Comparison of ENCODE assay signal across 19 cellular contexts in the genomic region with DNA sequence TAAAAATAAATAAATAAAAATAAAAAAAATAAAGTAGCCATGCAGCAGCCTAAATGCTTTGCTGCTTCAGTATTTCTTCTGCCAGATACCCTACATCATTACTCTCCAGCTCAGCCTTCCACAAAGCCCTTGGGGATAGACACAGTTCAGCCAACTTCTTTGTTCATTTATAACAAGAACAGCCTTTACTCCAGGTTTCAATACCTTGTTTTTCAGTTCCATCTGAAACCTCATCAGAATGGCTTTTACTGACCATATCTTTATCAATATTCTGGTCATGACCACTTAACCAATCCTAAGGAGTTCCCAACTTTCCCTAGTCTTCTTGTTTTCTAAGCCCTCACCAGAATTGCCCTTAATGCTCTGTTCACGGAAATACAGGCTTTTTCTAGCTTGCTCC.
DNase-seq lines count a peak whose midpoint lies in the region; ATAC-seq, FAIRE-seq and TF ChIP-seq lines count a peak whose summit lies in the region.
"Had no signal": no experiment of that assay in that cellular context is flagged by ENCODE, and none has a peak within 500 bp of the region (broad histone marks: within the 10 kb centered on the region; RNA-seq: fewer than 3 reads in every experiment).

No MANE protein-coding gene starts in this region.

- in situ Hi-C loops in GM12878 (cut with MboI) (no loop called here), brain microvascular endothelial cell (cut with HindIII; ENCODE audit: low pct_ligation_motif_present, low sequenced_read_pairs) (no loop called here)

- ATAC-seq in GM19463 (IDR thresholded peaks at IDR 0.05; ENCODE audit: unreplicated experiment) (peak; percentile 44), GM12878 (peak; percentile 88), HG03342 (IDR thresholded peaks at IDR 0.05; ENCODE audit: unreplicated experiment) (no peak), gastroesophageal sphincter (no peak)
- ATAC-seq: CD8-positive, alpha-beta T cell; HCT116; K562 had no signal

- no peak overlapping the region for H3K9ac ChIP-seq in GM12878 (ENCODE audit: control insufficient read depth, insufficient read depth, low read length)
- H3K9ac ChIP-seq: GM23248 had no signal

- WGBS in GM12878 (ENCODE audit: insufficient coverage, insufficient replicate concordance, low lambda C conversion rate, missing lambda C conversion rate): 0% methylated on average over 1 of the region's 1 CpG
- 75 to 100% methylated on average over 1 of the region's 1 CpG for WGBS in gastroesophageal sphincter (ENCODE audit: low coverage in 1 of 2), 2 donors

- TF ChIP-seq EP300 in GM12878 (IDR thresholded peaks at IDR 0.05; ENCODE audit: borderline replicate concordance in 1 of 2, control insufficient read depth in 1 of 2, low read depth in 2 of 2, low read length in 2 of 2) (peak in 1 of 2 experiments; percentile 77; a peak in 3 of 4 replicates), gastroesophageal sphincter (IDR thresholded peaks at IDR 0.05) (no peak)

- TF ChIP-seq CTCF in GM06990 (IDR thresholded peaks at IDR 0.05; ENCODE audit: insufficient read depth, low read length, poor library complexity, severe bottlenecking) (no peak), GM12878 (IDR thresholded peaks at IDR 0.05 in 2 of 3, conservative IDR thresholded peaks at IDR 0.05 in 1 of 3; ENCODE audit: control insufficient read depth in 2 of 3, extremely low read depth in 1 of 3, insufficient read depth in 1 of 3, low read depth in 3 of 3, low read length in 3 of 3) (no peak), osteoblast (IDR thresholded peaks at IDR 0.05; ENCODE audit: extremely low read depth, low read depth, low read length) (no peak), gastroesophageal sphincter (IDR thresholded peaks at IDR 0.05) (no peak), brain microvascular endothelial cell (IDR thresholded peaks at IDR 0.05; ENCODE audit: low read depth, low read length, missing control alignments) (no peak)

- FAIRE-seq in GM12878 (lab: Jason Lieb, UNC): no peak
- FAIRE-seq: A204.1, D721Med, G401.6, H54, K562 had no signal

- H3K79me2 ChIP-seq in GM12878 (ENCODE audit: control insufficient read depth, insufficient read depth, low read length) (no peaks in the 10 kb centered on the region), osteoblast (ENCODE audit: insufficient read depth, low read length) (no peaks in the 10 kb centered on the region)

- H3K4me2 ChIP-seq in GM12878 (ENCODE audit: control insufficient read depth, insufficient read depth): no peak overlapping the region
- no peak overlapping the region for H3K4me2 ChIP-seq in osteoblast (ENCODE audit: insufficient read depth, low read length)

- no peak overlapping the region for H3K4me3 ChIP-seq in GM06990 (replicated peaks; ENCODE audit: low read depth, low read length)
- no peak overlapping the region for H3K4me3 ChIP-seq in GM12878
- H3K4me3 ChIP-seq in osteoblast (ENCODE audit: insufficient read depth, low read length): no peak overlapping the region
- no peak overlapping the region for H3K4me3 ChIP-seq in gastroesophageal sphincter
- no peak overlapping the region for H3K4me3 ChIP-seq in brain microvascular endothelial cell (ENCODE audit: low read depth, low read length)
- H3K4me3 ChIP-seq: GM23248, K562 had no signal

- CTCF ChIA-PET in GM12878 (lab: Yijun Ruan, JAX): interaction anchor here (1.0 to 5.8 kb wide), 2 partner anchors 14 to 251 kb away, joined by 3 to 27 read pairs; no protein-coding TSS in a partner anchor

- SMC1A ChIA-PET in GM12878 (lab: Charles Lee; ENCODE audit: uncharacterized antibody, unreplicated experiment): interaction anchor here (0.7 to 1.3 kb wide), 2 partner anchors 10 to 15 kb away, joined by 3 to 5 read pairs; no protein-coding TSS in a partner anchor

- H3K27ac ChIP-seq in GM12878 (ENCODE audit: control insufficient read depth, insufficient read depth) (no peak overlapping the region), osteoblast (ENCODE audit: low read depth, low read length) (no peak overlapping the region), gastroesophageal sphincter (no peak overlapping the region), brain microvascular endothelial cell (no peak overlapping the region)

- TF ChIP-seq POLR2A in GM12878 (IDR thresholded peaks at IDR 0.05; ENCODE audit: low read depth, low read length) (no peak), gastroesophageal sphincter (IDR thresholded peaks at IDR 0.05) (no peak)

- H3K9me3 ChIP-seq in GM12878 (replicated peaks; ENCODE audit: control insufficient read depth, insufficient read depth, low read length) (no peaks in the 10 kb centered on the region; the same call in none of the 3 replicates), osteoblast (ENCODE audit: low read depth, low read length) (no peaks in the 10 kb centered on the region), gastroesophageal sphincter (no peaks in the 10 kb centered on the region)

- RAD21 ChIA-PET in GM12878 (lab: Charles Lee; ENCODE audit: unreplicated experiment): interaction anchor here (1.5 kb wide), 1 partner anchor 11 kb away, joined by 3 read pairs; no protein-coding TSS in a partner anchor

- BruUV-seq in GM12878 (replicated peaks; lab: Mats Ljungman, UMichigan): no TSS peak

- intact Hi-C loops in GM12878 (cut with micrococcal nuclease; ENCODE audit: unreplicated experiment): no loop called here

- no peaks in the 10 kb centered on the region for H4K20me1 ChIP-seq in GM12878 (ENCODE audit: control insufficient read depth, insufficient read depth)
- no peaks in the 10 kb centered on the region for H4K20me1 ChIP-seq in osteoblast (ENCODE audit: insufficient read depth, low read length)

- POLR2A ChIA-PET in GM12878 (lab: Charles Lee): interaction anchor here (1.0 kb wide), 1 partner anchor 13 kb away, joined by 3 read pairs; no protein-coding TSS in a partner anchor

- H2AFZ ChIP-seq in GM12878 (ENCODE audit: control insufficient read depth, low read depth, low read length) (no peak overlapping the region), osteoblast (ENCODE audit: low read length) (no peak overlapping the region)
- H2AFZ ChIP-seq: GM23248 had no signal

- H3K4me1 ChIP-seq in GM12878 (ENCODE audit: control insufficient read depth, insufficient read depth, low read length) (peaks cover 3% of the 10 kb centered on the region; the same call in 1 of the 2 replicates), osteoblast (ENCODE audit: insufficient read depth, low read length) (peaks cover 28% of the 10 kb centered on the region), gastroesophageal sphincter (peaks cover 0 to 18% (median 0%) of the 10 kb centered on the region in 3 donors)

- no peak for TF ChIP-seq RAD21 in GM12878 (IDR thresholded peaks at IDR 0.05; ENCODE audit: insufficient read depth, low read depth, low read length)

- H3K36me3 ChIP-seq in GM06990 (ENCODE audit: control insufficient read depth, insufficient read depth, low read length): no peaks in the 10 kb centered on the region
- no peaks in the 10 kb centered on the region for H3K36me3 ChIP-seq in GM12878 (ENCODE audit: control insufficient read depth in 2 of 2, insufficient read depth in 2 of 2, low read length in 1 of 2)
- no peaks in the 10 kb centered on the region for H3K36me3 ChIP-seq in osteoblast (ENCODE audit: insufficient read depth, low read length)
- H3K36me3 ChIP-seq in gastroesophageal sphincter: no peaks in the 10 kb centered on the region
- H3K36me3 ChIP-seq in brain microvascular endothelial cell (replicated peaks): no peaks in the 10 kb centered on the region

- DNase-seq in GM06990 (ENCODE audit: extremely low read depth, insufficient read length) (peak; percentile 15), GM12878 (ENCODE audit: low read depth, low spot score) (no peak), osteoblast (ENCODE audit: insufficient read length, low spot score, missing footprints) (peak; percentile 75), brain microvascular endothelial cell (no peak)
- DNase-seq: CD8-positive, alpha-beta T cell; COR-L47; DMS153; DMS79 treated with DMSO at 0.1 percent for 48 hours; EL; GM23248 had no signal

- H3K27me3 ChIP-seq in GM06990 (replicated peaks; ENCODE audit: control insufficient read depth, insufficient read depth, low read length) (no peaks in the 10 kb centered on the region), GM12878 (replicated peaks in 1 of 2; ENCODE audit: control insufficient read depth in 2 of 2, insufficient read depth in 2 of 2, low read length in 1 of 2) (no peaks in the 10 kb centered on the region), osteoblast (ENCODE audit: insufficient read depth, low read length) (peaks cover 2% of the 10 kb centered on the region), gastroesophageal sphincter (no peaks in the 10 kb centered on the region), brain microvascular endothelial cell (replicated peaks) (no peaks in the 10 kb centered on the region)

TF ChIP-seq in GM12878, 131 proteins besides CTCF, POLR2A, EP300 and RAD21 (continues in another document):
- TF ChIP-seq ATF7 (IDR thresholded peaks at IDR 0.05; ENCODE audit: low read depth) (0 out of 2 replicates have a peak, but pooled peaks have one; percentile 19), PKNOX1 (IDR thresholded peaks at IDR 0.05) (no peak), ZNF217 (IDR thresholded peaks at IDR 0.05) (0 out of 2 replicates have a peak, but pooled peaks have one; percentile 23), IKZF2 (IDR thresholded peaks at IDR 0.05) (peak; percentile 81 to 86), ZNF24 (IDR thresholded peaks at IDR 0.05) (0 out of 2 replicates have a peak, but pooled peaks have one; percentile 7), BHLHE40 (IDR thresholded peaks at IDR 0.05; ENCODE audit: borderline replicate concordance in 1 of 2, low read depth in 2 of 2, low read length in 1 of 2) (peak in 1 of 2 experiments; percentile 19; a peak in 1 of 4 replicates), NR2F1 (conservative IDR thresholded peaks at IDR 0.05) (peak; percentile 47; the same call in 1 of the 2 replicates), ZNF384 (IDR thresholded peaks at IDR 0.05; ENCODE audit: borderline replicate concordance, low read depth, low read length) (no peak), MEF2B (IDR thresholded peaks at IDR 0.05; ENCODE audit: partially characterized antibody, poor library complexity, severe bottlenecking) (peak; percentile 88), DPF2 (IDR thresholded peaks at IDR 0.05) (0 out of 2 replicates have a peak, but pooled peaks have one; percentile 61), BCL11A (IDR thresholded peaks at IDR 0.05; ENCODE audit: low read depth, low read length) (peak; percentile 41; the same call in 1 of the 2 replicates), IKZF1 (conservative IDR thresholded peaks at IDR 0.05) (peak; percentile 68), JUND (IDR thresholded peaks at IDR 0.05; ENCODE audit: low read depth, low read length) (no peak)

Comparison
In these comparisons a context has a peak if more than half of its experiments do, and no peak if none do; other contexts are left out.
1. DNase-seq: peak in GM06990 (single experiment) and osteoblast (single experiment); none in GM12878 (single experiment) and brain microvascular endothelial cell (single experiment).
2. ATAC-seq: peak in GM19463 (single experiment) and GM12878 (single experiment); none in HG03342 (single experiment) and gastroesophageal sphincter (single experiment).